2 cellular contexts compared by ENCODE assay signal in the genomic region with DNA sequence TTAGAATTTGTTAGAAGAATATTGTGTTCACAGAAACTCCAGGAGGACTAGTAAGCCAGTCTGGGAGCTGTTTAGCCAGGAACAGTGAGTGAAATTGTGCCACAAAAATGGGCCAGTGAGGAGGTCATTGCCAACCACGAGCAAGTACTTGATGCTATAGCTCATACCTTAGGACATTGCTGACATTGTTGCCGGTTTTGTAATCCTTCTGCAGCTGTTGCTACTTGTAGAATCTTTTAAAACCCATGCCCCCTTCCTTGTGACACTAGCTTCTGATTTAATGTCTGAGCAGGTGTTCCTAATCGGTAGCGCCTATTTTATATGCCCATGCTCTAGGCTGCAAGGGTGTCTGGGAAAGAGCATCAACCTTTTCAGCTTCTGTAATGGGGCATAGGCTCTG.
A peak's percentile ranks its signal among the peaks of the same experiment; 100 is the strongest.
TF ChIP-seq lines count a peak whose summit lies in the region.

No MANE protein-coding gene starts in this region.

TF ChIP-seq in HEK293, 187 proteins besides CTCF, POLR2A, EP300 and RAD21:
- TF ChIP-seq SCRT2 (tag by site-specific recombination; IDR thresholded peaks at IDR 0.05) (peak; percentile 58; the same call in 1 of the 2 replicates), ZNF660 (tag by site-specific recombination; IDR thresholded peaks at IDR 0.05) (no peak), ZSCAN16 (tag by site-specific recombination; IDR thresholded peaks at IDR 0.05) (no peak)
- TF ChIP-seq, protein P1, sequence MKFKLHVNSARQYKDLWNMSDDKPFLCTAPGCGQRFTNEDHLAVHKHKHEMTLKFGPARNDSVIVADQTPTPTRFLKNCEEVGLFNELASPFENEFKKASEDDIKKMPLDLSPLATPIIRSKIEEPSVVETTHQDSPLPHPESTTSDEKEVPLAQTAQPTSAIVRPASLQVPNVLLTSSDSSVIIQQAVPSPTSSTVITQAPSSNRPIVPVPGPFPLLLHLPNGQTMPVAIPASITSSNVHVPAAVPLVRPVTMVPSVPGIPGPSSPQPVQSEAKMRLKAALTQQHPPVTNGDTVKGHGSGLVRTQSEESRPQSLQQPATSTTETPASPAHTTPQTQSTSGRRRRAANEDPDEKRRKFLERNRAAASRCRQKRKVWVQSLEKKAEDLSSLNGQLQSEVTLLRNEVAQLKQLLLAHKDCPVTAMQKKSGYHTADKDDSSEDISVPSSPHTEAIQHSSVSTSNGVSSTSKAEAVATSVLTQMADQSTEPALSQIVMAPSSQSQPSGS (tag by site-specific recombination; IDR thresholded peaks at IDR 0.05; ENCODE audit: low read depth) = no peak

TF ChIP-seq in GM12878, 131 proteins besides CTCF, POLR2A, EP300 and RAD21:
- TF ChIP-seq SMC3 (IDR thresholded peaks at IDR 0.05; ENCODE audit: borderline replicate concordance, low read length) = no peak
